ENCODE assay signal across 10 cellular contexts in genomic region chr4:99856166-99856565, GRCh38. TPM values are rescaled to one million over a fixed set of nuclear protein-coding genes. Genes with fewer than 3 reads are reported as not detected.
DNase-seq lines count a peak whose midpoint lies in the region; ATAC-seq and TF ChIP-seq lines count a peak whose summit lies in the region.
"Had no signal": no experiment of that assay in that cellular context is flagged by ENCODE, and none has a peak within 500 bp of the region (broad histone marks: within the 10 kb centered on the region; RNA-seq: fewer than 3 reads in every experiment).

No MANE protein-coding gene starts in this region.

- peak overlapping the region in 1 of 2 donors; percentile 53 for H3K4me3 Mint-ChIP-seq in effector memory CD8-positive, alpha-beta T cell

- POLR2A ChIA-PET in SK-N-SH (lab: Yijun Ruan, JAX), result no interaction called here

- CTCF ChIA-PET in SK-N-SH (lab: Yijun Ruan, JAX), result interaction anchor here (1.8 kb wide), 1 partner anchor 29 kb away, joined by 4 read pairs; no protein-coding TSS in a partner anchor

- H3K4me2 ChIP-seq in SK-N-SH (no peak overlapping the region), OCI-LY3 (ENCODE audit: low read length) (peak overlapping the region; percentile 47)

- no peaks in the 10 kb centered on the region for H3F3A ChIP-seq in SK-N-SH (replicated peaks; ENCODE audit: insufficient read depth)

- H3K79me2 ChIP-seq in SK-N-SH (ENCODE audit: insufficient read depth) (no peaks in the 10 kb centered on the region), OCI-LY3 (ENCODE audit: low read length) (peaks cover 20% of the 10 kb centered on the region; the same call in 1 of the 2 replicates)

- DNase-seq in SK-N-SH (no peak), sciatic nerve (ENCODE audit: low spot score) (no peak)
- no peak for DNase-seq in effector memory CD8-positive, alpha-beta T cell

- H3K27ac ChIP-seq in SK-N-SH (ENCODE audit: low read depth in 2 of 2, low read length in 1 of 2) (no peak overlapping the region), OCI-LY3 (ENCODE audit: low read length) (peak overlapping the region; percentile 66)
- H3K27ac ChIP-seq: 22Rv1 had no signal

- H3K9ac ChIP-seq in SK-N-SH (no peak overlapping the region), OCI-LY3 (ENCODE audit: low read length) (0 out of 2 replicates have a peak overlapping the region, but pooled peaks have one; percentile 17)

- H3K36me3 Mint-ChIP-seq in effector memory CD8-positive, alpha-beta T cell (ENCODE audit: insufficient read depth), result peaks cover 3% of the 10 kb centered on the region

- 52% methylated on average over 1 of the region's 1 CpG for WGBS in SK-N-SH (ENCODE audit: low lambda C conversion rate)

- no peak for TF ChIP-seq CTCF in SK-N-SH (IDR thresholded peaks at IDR 0.05)
- TF ChIP-seq CTCF in OCI-LY3 (IDR thresholded peaks at IDR 0.05; ENCODE audit: low read depth, low read length), result no peak

- no peaks in the 10 kb centered on the region for H3K36me3 ChIP-seq in SK-N-SH (replicated peaks in 1 of 2; ENCODE audit: control insufficient read depth in 1 of 2, insufficient read depth in 2 of 2, low read length in 1 of 2)
- H3K36me3 ChIP-seq in OCI-LY3 (replicated peaks; ENCODE audit: low read depth, low read length), result peaks cover 62% of the 10 kb centered on the region
- H3K36me3 ChIP-seq: adrenal gland had no signal

- no peak for TF ChIP-seq RAD21 in SK-N-SH (IDR thresholded peaks at IDR 0.05; ENCODE audit: low read length)

- ATAC-seq in SK-N-SH treated with all-trans-retinoic acid at 6 μM for 48 hours, result peak; percentile 37; the same call in 2 of the 3 replicates
- peak; percentile 46 for ATAC-seq in effector memory CD8-positive, alpha-beta T cell (replicated peaks)
- ATAC-seq in sciatic nerve, result peak; percentile 26
- no peak for ATAC-seq in HG03354 (IDR thresholded peaks at IDR 0.05; ENCODE audit: poor library complexity, severe bottlenecking, unreplicated experiment)
- ATAC-seq in HG03469 (IDR thresholded peaks at IDR 0.05; ENCODE audit: unreplicated experiment), result no peak
- no peak for ATAC-seq in HG02973 (IDR thresholded peaks at IDR 0.05; ENCODE audit: unreplicated experiment)

- H3K4me1 ChIP-seq in SK-N-SH (ENCODE audit: control insufficient read depth in 1 of 2, insufficient read depth in 2 of 2, low read depth in 1 of 2, low read length in 1 of 2) (no peaks in the 10 kb centered on the region; a peak in 1 of 4 replicates), OCI-LY3 (ENCODE audit: low read length) (peaks cover 43% of the 10 kb centered on the region)
- H3K4me1 ChIP-seq: adrenal gland had no signal

- no peaks in the 10 kb centered on the region for H3K9me2 ChIP-seq in SK-N-SH

- H4K20me1 ChIP-seq in SK-N-SH (ENCODE audit: insufficient read depth) (no peaks in the 10 kb centered on the region), OCI-LY3 (ENCODE audit: insufficient read depth, low read length) (no peaks in the 10 kb centered on the region)

- TF ChIP-seq EP300 in SK-N-SH (IDR thresholded peaks at IDR 0.05; ENCODE audit: borderline replicate concordance in 1 of 2, low read depth in 1 of 2, low read length in 1 of 2), result no peak

- no peak overlapping the region for H3K4me3 ChIP-seq in SK-N-SH (ENCODE audit: low read depth in 2 of 2, low read length in 1 of 2)
- no peak overlapping the region for H3K4me3 ChIP-seq in OCI-LY3 (ENCODE audit: low read length)
- H3K4me3 ChIP-seq: adrenal gland had no signal

- H3K27me3 Mint-ChIP-seq in effector memory CD8-positive, alpha-beta T cell, result no peaks in the 10 kb centered on the region

- H3K9me3 ChIP-seq in SK-N-SH (no peaks in the 10 kb centered on the region), OCI-LY3 (ENCODE audit: insufficient read depth, low read length) (no peaks in the 10 kb centered on the region)

- no peaks in the 10 kb centered on the region for H3K27me3 ChIP-seq in SK-N-SH (ENCODE audit: insufficient read depth)
- no peaks in the 10 kb centered on the region for H3K27me3 ChIP-seq in OCI-LY3 (ENCODE audit: low read depth, low read length)
- H3K27me3 ChIP-seq: adrenal gland had no signal

- H3K4me1 Mint-ChIP-seq in effector memory CD8-positive, alpha-beta T cell (ENCODE audit: low read depth in 2 of 2), result peaks cover 9 to 18% of the 10 kb centered on the region in 2 donors

- H2AFZ ChIP-seq in SK-N-SH (ENCODE audit: low read depth), result no peak overlapping the region
- no peak overlapping the region for H2AFZ ChIP-seq in OCI-LY3 (ENCODE audit: low read depth, low read length)

- no peaks in the 10 kb centered on the region for H3K9me3 Mint-ChIP-seq in effector memory CD8-positive, alpha-beta T cell

- H3K27ac Mint-ChIP-seq in effector memory CD8-positive, alpha-beta T cell, result peak overlapping the region; percentile 0 to 10

- intact Hi-C loops in sciatic nerve (cut with DNase I), result no loop called here

TF ChIP-seq in SK-N-SH treated with all-trans-retinoic acid at 6 μM for 48 hours, 23 proteins besides CTCF, POLR2A, EP300 and RAD21 (continues in another document):
- TF ChIP-seq BACH2 (CRISPR knock-in tag; IDR thresholded peaks at IDR 0.05; ENCODE audit: borderline replicate concordance), result no peak
- TF ChIP-seq GLIS3 (CRISPR knock-in tag; IDR thresholded peaks at IDR 0.05), result no peak
- TF ChIP-seq OSR1 (CRISPR knock-in tag; IDR thresholded peaks at IDR 0.05), result no peak
- TF ChIP-seq ARNTL (CRISPR knock-in tag; IDR thresholded peaks at IDR 0.05; ENCODE audit: borderline replicate concordance, low read depth), result no peak
- no peak for TF ChIP-seq CSDC2 (CRISPR knock-in tag; IDR thresholded peaks at IDR 0.05)
- TF ChIP-seq ESRRG (CRISPR knock-in tag; IDR thresholded peaks at IDR 0.05), result no peak
- TF ChIP-seq ISL1 (CRISPR knock-in tag; IDR thresholded peaks at IDR 0.05), result no peak
- TF ChIP-seq POU6F1 (CRISPR knock-in tag; IDR thresholded peaks at IDR 0.05; ENCODE audit: borderline replicate concordance, low read depth), result no peak

TF ChIP-seq in SK-N-SH, 30 proteins besides CTCF, POLR2A, EP300 and RAD21:
- TF ChIP-seq SIN3A (IDR thresholded peaks at IDR 0.05; ENCODE audit: borderline replicate concordance, low read depth, low read length), result no peak
- no peak for TF ChIP-seq EZH2phosphoT487 (IDR thresholded peaks at IDR 0.05; ENCODE audit: borderline replicate concordance, low read depth)
- no peak for TF ChIP-seq GATA2 (CRISPR knock-in tag; IDR thresholded peaks at IDR 0.05)
- no peak for TF ChIP-seq FOXJ3 (CRISPR knock-in tag; IDR thresholded peaks at IDR 0.05)
- TF ChIP-seq RCOR1 (IDR thresholded peaks at IDR 0.05; ENCODE audit: low read length), result no peak
- TF ChIP-seq RXRA (IDR thresholded peaks at IDR 0.05; ENCODE audit: borderline replicate concordance, low read depth), result no peak
- no peak for TF ChIP-seq FOSL2 (IDR thresholded peaks at IDR 0.05; ENCODE audit: borderline replicate concordance, low read depth)
- no peak for TF ChIP-seq MAX (IDR thresholded peaks at IDR 0.05; ENCODE audit: low read depth)
- no peak for TF ChIP-seq USF1 (IDR thresholded peaks at IDR 0.05; ENCODE audit: borderline replicate concordance, low read depth)
- no peak for TF ChIP-seq REST (IDR thresholded peaks at IDR 0.05; ENCODE audit: low read depth, low read length)
- TF ChIP-seq TEAD4 (IDR thresholded peaks at IDR 0.05; ENCODE audit: borderline replicate concordance, insufficient read depth), result no peak
- no peak for TF ChIP-seq TCF12 (IDR thresholded peaks at IDR 0.05)
TF ChIP-seq in SK-N-SH: peak in this region for 0.

RNA-seq across cellular contexts. Expression of gene LAMTOR3, which starts 38.1 kb away (rescaled TPM):
- 20.8 and 29.7 TPM in 2 replicates for polyA plus RNA-seq in SK-N-SH (2012; rRNA removed)
- 39.7 and 57.5 TPM in 2 replicates for polyA plus RNA-seq in SK-N-SH (2012; cell fraction: cytosol; rRNA removed)
- polyA plus RNA-seq in SK-N-SH (2012; cell fraction: nucleus; rRNA removed), result 5.7 and 14.4 TPM in 2 replicates
- 34.1 TPM for total RNA-seq in sciatic nerve

RNA-seq across cellular contexts. Expression of gene DAPP1, which starts 39.5 kb away (rescaled TPM):
- polyA plus RNA-seq in SK-N-SH (2012; rRNA removed), result not detected in 2 replicates
- not detected in 2 replicates for polyA plus RNA-seq in SK-N-SH (2012; cell fraction: cytosol; rRNA removed)
- polyA plus RNA-seq in SK-N-SH (2012; cell fraction: nucleus; rRNA removed), result not detected in 2 replicates
- total RNA-seq in sciatic nerve, result 3.5 TPM

Comparison
In these comparisons a context has a peak if more than half of its experiments do, and no peak if none do; other contexts are left out.
1. ATAC-seq: peak in SK-N-SH treated with all-trans-retinoic acid at 6 μM for 48 hours (single experiment), effector memory CD8-positive, alpha-beta T cell (single experiment) and sciatic nerve (single experiment); none in HG03354 (single experiment), HG03469 (single experiment) and HG02973 (single experiment).